In the genomic region with DNA sequence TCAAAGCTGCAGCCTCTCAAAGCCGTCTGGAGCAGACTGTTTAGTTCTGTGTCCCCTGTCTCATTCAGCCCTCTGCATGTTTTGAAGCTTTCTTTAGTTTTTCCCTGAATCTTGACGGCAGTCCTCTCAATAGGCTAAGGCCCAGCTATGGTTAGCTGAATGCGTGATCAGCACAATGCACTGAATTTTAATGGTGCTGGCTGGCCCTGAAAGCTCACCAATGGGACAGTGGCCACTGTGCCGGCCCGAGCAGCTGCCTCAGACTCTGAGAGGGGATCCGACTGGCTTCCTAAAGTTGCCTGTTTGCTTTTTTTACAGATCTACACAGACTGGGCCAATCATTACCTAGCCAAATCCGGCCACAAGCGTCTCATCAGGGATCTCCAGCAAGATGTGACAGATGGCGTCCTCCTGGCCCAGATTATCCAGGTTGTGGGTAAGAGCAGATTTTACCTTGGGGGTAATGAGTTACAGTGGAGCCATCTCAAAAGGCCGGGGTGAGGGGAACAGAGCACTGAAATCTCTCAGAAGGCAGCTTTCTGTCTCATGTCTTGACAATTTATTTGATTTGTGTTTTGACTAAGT, we compare ENCODE assay signal across 20 cellular contexts.
DNase-seq lines count a peak whose midpoint lies in the region; ATAC-seq lines count a peak whose summit lies in the region.
"Had no signal": no experiment of that assay in that cellular context is flagged by ENCODE, and none has a peak within 500 bp of the region (broad histone marks: within the 10 kb centered on the region; RNA-seq: fewer than 3 reads in every experiment).

No MANE protein-coding gene starts in this region.

- no peaks in the 10 kb centered on the region for H3K9me3 Mint-ChIP-seq in effector memory CD8-positive, alpha-beta T cell
- H3K9me3 Mint-ChIP-seq: activated T-helper 2 cell treated with anti-CD3 and anti-CD28 coated beads, Interferon-gamma antibody, Interleukin-2, Interleukin-4, amounts not matched to agents 10 μg/mL and 5 μg/mL and 100 μg/mL, durations not matched to agents 14 hours and 24 hours and 36 hours; central memory CD8-positive, alpha-beta T cell had no signal

- DNase-seq in NCI-H524 treated with DMSO at 0.1 percent for 48 hours (lab: John Stamatoyannopoulos, UW) (peak; percentile 96), midbrain (lab: John Stamatoyannopoulos, UW) (peak; percentile 41), superior temporal gyrus (ENCODE audit: extremely low spot score) (peak; percentile 56), OCI-M1 (lab: John Stamatoyannopoulos, UW) (no peak)
- DNase-seq in effector memory CD8-positive, alpha-beta T cell: no peak
- no peak for DNase-seq in activated effector memory CD4-positive, alpha-beta T cell treated with anti-CD3 and anti-CD28 coated beads, Interleukin-2, amount 50 U/mL, for 16 hours
- DNase-seq: activated CD4-positive, alpha-beta memory T cell treated with anti-CD3 and anti-CD28 coated beads, Interleukin-2, amount 10 ng/mL, durations not matched to agents 7 days and 5 days; activated CD4-positive, CD25-positive, alpha-beta regulatory T cell treated with anti-CD3 and anti-CD28 coated beads, Interleukin-2, amount 50 U/mL, for 72 hours; heart left ventricle; NCI-H1092; NCI-H1694 treated with DMSO at 0.1 percent for 48 hours; NCI-H510A treated with DMSO at 0.1 percent for 48 hours; stimulated activated naive CD8-positive, alpha-beta T cell treated with anti-CD3 and anti-CD28 coated beads, Interleukin-15, Interleukin-2, amounts not matched to agents 100 U/mL and 50 U/mL, for 24 hours had no signal

- no peaks in the 10 kb centered on the region for H3K4me1 Mint-ChIP-seq in effector memory CD8-positive, alpha-beta T cell (ENCODE audit: low read depth in 2 of 2)
- H3K4me1 Mint-ChIP-seq: activated CD4-positive, alpha-beta memory T cell treated with anti-CD3 and anti-CD28 coated beads, Interleukin-2, amount 10 ng/mL, durations not matched to agents 7 days and 5 days; CD14-positive monocyte; central memory CD8-positive, alpha-beta T cell had no signal

- no peaks in the 10 kb centered on the region for H3K27me3 Mint-ChIP-seq in effector memory CD8-positive, alpha-beta T cell
- H3K27me3 Mint-ChIP-seq: activated CD4-positive, alpha-beta memory T cell treated with anti-CD3 and anti-CD28 coated beads, Interleukin-2, amount 10 ng/mL, durations not matched to agents 7 days and 5 days; activated naive CD8-positive, alpha-beta T cell; central memory CD8-positive, alpha-beta T cell had no signal

- no peak overlapping the region for H3K4me3 Mint-ChIP-seq in effector memory CD8-positive, alpha-beta T cell
- H3K4me3 Mint-ChIP-seq: activated CD4-positive, alpha-beta memory T cell treated with anti-CD3 and anti-CD28 coated beads, Interleukin-2, amount 10 ng/mL, durations not matched to agents 7 days and 5 days; activated naive CD8-positive, alpha-beta T cell; CD14-positive monocyte; central memory CD8-positive, alpha-beta T cell had no signal

- no peak overlapping the region for H3K27ac Mint-ChIP-seq in effector memory CD8-positive, alpha-beta T cell
- H3K27ac Mint-ChIP-seq: activated CD4-positive, alpha-beta memory T cell treated with anti-CD3 and anti-CD28 coated beads, Interleukin-2, amount 10 ng/mL, durations not matched to agents 7 days and 5 days; activated naive CD8-positive, alpha-beta T cell; activated T-helper 2 cell treated with anti-CD3 and anti-CD28 coated beads, Interferon-gamma antibody, Interleukin-2, Interleukin-4, amounts not matched to agents 10 μg/mL and 5 μg/mL and 100 μg/mL, durations not matched to agents 14 hours and 24 hours and 36 hours; CD14-positive monocyte had no signal

- ATAC-seq in HG03139 (IDR thresholded peaks at IDR 0.05; ENCODE audit: unreplicated experiment): no peak
- ATAC-seq in effector memory CD8-positive, alpha-beta T cell (replicated peaks): no peak
- ATAC-seq: heart left ventricle; stimulated activated naive CD8-positive, alpha-beta T cell treated with anti-CD3 and anti-CD28 coated beads, Interleukin-15, Interleukin-2, amounts not matched to agents 100 U/mL and 50 U/mL, for 24 hours had no signal

- no peaks in the 10 kb centered on the region for H3K36me3 Mint-ChIP-seq in effector memory CD8-positive, alpha-beta T cell (ENCODE audit: insufficient read depth)
- H3K36me3 Mint-ChIP-seq: activated naive CD8-positive, alpha-beta T cell; CD14-positive monocyte had no signal

- peak overlapping the region; percentile 57 for H3K27ac ChIP-seq in cingulate gyrus (ENCODE audit: low read depth, low read length)
- H3K27ac ChIP-seq: ascending aorta, heart left ventricle had no signal

Comparison
In these comparisons a context has a peak if more than half of its experiments do, and no peak if none do; other contexts are left out.
1. DNase-seq: peak in NCI-H524 treated with DMSO at 0.1 percent for 48 hours (single experiment), midbrain (single experiment) and superior temporal gyrus (single experiment); none in OCI-M1 (single experiment), effector memory CD8-positive, alpha-beta T cell (0 of 3) and activated effector memory CD4-positive, alpha-beta T cell treated with anti-CD3 and anti-CD28 coated beads, Interleukin-2, amount 50 U/mL, for 16 hours (single experiment).